ENCODE assay signal across 22 cellular contexts in the genomic region with DNA sequence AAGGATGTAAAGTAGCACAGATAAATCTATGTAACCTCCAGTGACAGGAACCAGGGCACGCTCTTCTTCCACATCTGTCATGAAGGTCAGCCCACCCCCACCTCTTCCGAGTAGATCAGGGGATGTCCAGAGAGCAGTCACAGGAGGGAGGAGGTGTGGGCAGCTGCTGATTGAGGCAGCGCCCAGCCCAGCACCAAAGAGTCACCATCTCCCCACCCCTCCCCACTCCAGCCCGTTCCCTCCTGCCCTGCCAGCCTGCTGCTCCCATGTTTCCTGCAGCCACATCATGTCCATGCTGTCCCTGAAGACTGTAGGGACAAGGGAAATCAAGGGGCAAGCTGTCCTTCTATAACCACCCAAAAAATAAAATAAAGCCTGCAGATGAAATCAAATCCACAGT.
"Had no signal": no experiment of that assay in that cellular context is flagged by ENCODE, and none has a peak within 500 bp of the region (broad histone marks: within the 10 kb centered on the region; RNA-seq: fewer than 3 reads in every experiment).

No MANE protein-coding gene starts in this region.

- H3K4me3 ChIP-seq: K562, SJSA1, SK-N-MC had no signal

- H3K9me3 ChIP-seq: SJSA1 had no signal

- H3K27me3 Mint-ChIP-seq: IgD-negative memory B cell had no signal

- H3K27me3 ChIP-seq: SJSA1 had no signal

- H3K4me3 Mint-ChIP-seq: IgD-negative memory B cell had no signal

- DNase-seq: Kasumi-1, MM.1S, NCI-H1092 treated with DMSO at 0.1 percent for 48 hours, NCI-H1436, NCI-H187, NCI-H2029, NCI-H2081 treated with DMSO at 0.1 percent for 48 hours, NCI-H2171, NCI-H226, NCI-H446, NCI-H510A, NCI-H524 treated with DMSO at 0.1 percent for 48 hours, NCI-H69, NCI-H774, RPMI8226, SHP77 treated with DMSO at 0.1 percent for 48 hours had no signal

- H3K27ac ChIP-seq: HL-60, KMS-11, SJSA1, SK-N-MC had no signal

- ATAC-seq: K562 had no signal

- H3K4me1 ChIP-seq: SJSA1 had no signal
